Comparison of ENCODE assay signal across 22 cellular contexts in genomic region chr3:9666704-9667445, GRCh38. TPM values are rescaled to one million over a fixed set of nuclear protein-coding genes. Genes with fewer than 3 reads are reported as not detected.
DNase-seq lines count a peak whose midpoint lies in the region; ATAC-seq and TF ChIP-seq lines count a peak whose summit lies in the region.
"Had no signal": no experiment of that assay in that cellular context is flagged by ENCODE, and none has a peak within 500 bp of the region (broad histone marks: within the 10 kb centered on the region; RNA-seq: fewer than 3 reads in every experiment).

No MANE protein-coding gene starts in this region.

- no peak overlapping the region for H3K27ac Mint-ChIP-seq in activated CD8-positive, alpha-beta T cell treated with anti-CD3 and anti-CD28 coated beads for 36 hours
- H3K27ac Mint-ChIP-seq in activated CD8-positive, alpha-beta T cell treated with anti-CD3 and anti-CD28 coated beads, Interleukin-2, amount 10 ng/mL, durations not matched to agents 7 days and 5 days, result no peak overlapping the region
- H3K27ac Mint-ChIP-seq in stimulated activated naive B cell treated with anti-CD40 and anti-IgM and Interleukin-4, amounts not matched to agents 10 μg/mL and 1 μg/mL and 100 μg/mL, for 72 hours, result peak overlapping the region; percentile 76
- H3K27ac Mint-ChIP-seq: CD4-positive, alpha-beta T cell had no signal

- no peaks in the 10 kb centered on the region for H3K27me3 Mint-ChIP-seq in activated CD8-positive, alpha-beta T cell treated with anti-CD3 and anti-CD28 coated beads for 36 hours
- H3K27me3 Mint-ChIP-seq in activated CD8-positive, alpha-beta T cell treated with anti-CD3 and anti-CD28 coated beads, Interleukin-2, amount 10 ng/mL, durations not matched to agents 7 days and 5 days (ENCODE audit: low read depth), result no peaks in the 10 kb centered on the region
- no peaks in the 10 kb centered on the region for H3K27me3 Mint-ChIP-seq in stimulated activated naive B cell treated with anti-CD40 and anti-IgM and Interleukin-4, amounts not matched to agents 10 μg/mL and 1 μg/mL and 100 μg/mL, for 72 hours
- H3K27me3 Mint-ChIP-seq: CD4-positive, alpha-beta T cell had no signal

- no peaks in the 10 kb centered on the region for H3K9me3 Mint-ChIP-seq in activated CD8-positive, alpha-beta T cell treated with anti-CD3 and anti-CD28 coated beads for 36 hours
- H3K9me3 Mint-ChIP-seq in activated CD8-positive, alpha-beta T cell treated with anti-CD3 and anti-CD28 coated beads, Interleukin-2, amount 10 ng/mL, durations not matched to agents 7 days and 5 days (ENCODE audit: insufficient read depth), result no peaks in the 10 kb centered on the region
- peaks cover 0 to 3% of the 10 kb centered on the region in 2 donors for H3K9me3 Mint-ChIP-seq in stimulated activated naive B cell treated with anti-CD40 and anti-IgM and Interleukin-4, amounts not matched to agents 10 μg/mL and 1 μg/mL and 100 μg/mL, for 72 hours
- H3K9me3 Mint-ChIP-seq: CD4-positive, alpha-beta T cell had no signal

- H3K4me3 Mint-ChIP-seq in activated CD8-positive, alpha-beta T cell treated with anti-CD3 and anti-CD28 coated beads for 36 hours, result no peak overlapping the region
- H3K4me3 Mint-ChIP-seq in activated CD8-positive, alpha-beta T cell treated with anti-CD3 and anti-CD28 coated beads, Interleukin-2, amount 10 ng/mL, durations not matched to agents 7 days and 5 days, result no peak overlapping the region
- H3K4me3 Mint-ChIP-seq in stimulated activated naive B cell treated with anti-CD40 and anti-IgM and Interleukin-4, amounts not matched to agents 10 μg/mL and 1 μg/mL and 100 μg/mL, for 72 hours, result no peak overlapping the region
- H3K4me3 Mint-ChIP-seq: CD4-positive, alpha-beta T cell had no signal

- CTCF ChIA-PET in activated CD8-positive, alpha-beta T cell treated with anti-CD3 and anti-CD28 coated beads for 36 hours (lab: Charles Lee), result no interaction called here
- CTCF ChIA-PET in activated CD8-positive, alpha-beta T cell treated with anti-CD3 and anti-CD28 coated beads, Interleukin-2, amount 10 ng/mL, durations not matched to agents 7 days and 5 days (lab: Charles Lee), result interaction anchor here (1.3 to 1.5 kb wide), 2 partner anchors 13 to 60 kb away, joined by 3 read pairs; no protein-coding TSS in a partner anchor

- peak; percentile 60 for ATAC-seq in activated CD8-positive, alpha-beta T cell treated with anti-CD3 and anti-CD28 coated beads for 36 hours
- no peak for ATAC-seq in activated CD8-positive, alpha-beta T cell treated with anti-CD3 and anti-CD28 coated beads, Interleukin-2, amount 10 ng/mL, durations not matched to agents 7 days and 5 days
- peak; percentile 88 to 89 for ATAC-seq in stimulated activated naive B cell treated with anti-CD40 and anti-IgM and Interleukin-4, amounts not matched to agents 10 μg/mL and 1 μg/mL and 100 μg/mL, for 72 hours (replicated peaks)

- intact Hi-C loops in activated CD8-positive, alpha-beta T cell treated with anti-CD3 and anti-CD28 coated beads for 36 hours (cut with micrococcal nuclease), result no loop called here

- peaks cover 40% of the 10 kb centered on the region for H3K36me3 Mint-ChIP-seq in activated CD8-positive, alpha-beta T cell treated with anti-CD3 and anti-CD28 coated beads for 36 hours (ENCODE audit: low read depth)
- peaks cover 56% of the 10 kb centered on the region for H3K36me3 Mint-ChIP-seq in activated CD8-positive, alpha-beta T cell treated with anti-CD3 and anti-CD28 coated beads, Interleukin-2, amount 10 ng/mL, durations not matched to agents 7 days and 5 days (ENCODE audit: low read depth)
- H3K36me3 Mint-ChIP-seq in stimulated activated naive B cell treated with anti-CD40 and anti-IgM and Interleukin-4, amounts not matched to agents 10 μg/mL and 1 μg/mL and 100 μg/mL, for 72 hours, result peaks cover 66 to 74% of the 10 kb centered on the region in 2 donors

- DNase-seq in activated CD8-positive, alpha-beta T cell treated with anti-CD3 and anti-CD28 coated beads for 36 hours, result peak; percentile 12
- no peak for DNase-seq in activated CD8-positive, alpha-beta T cell treated with anti-CD3 and anti-CD28 coated beads, Interleukin-2, amount 10 ng/mL, durations not matched to agents 7 days and 5 days
- DNase-seq in LHCN-M2 (ENCODE audit: low read depth) (peak; percentile 23), myocyte (ENCODE audit: low read depth) (peak; percentile 42), NCI-H226 (no peak)
- DNase-seq in stimulated activated naive B cell treated with anti-CD40 and anti-IgM and Interleukin-4, amounts not matched to agents 10 μg/mL and 1 μg/mL and 100 μg/mL, for 72 hours, result no peak
- no peak for DNase-seq in activated CD8-positive, alpha-beta memory T cell treated with anti-CD3 and anti-CD28 coated beads, Interleukin-2, amount 50 U/mL, for 48 hours
- DNase-seq: AML-193; CD4-positive, alpha-beta T cell; H7; NCI-H1092 treated with DMSO at 0.1 percent for 48 hours; NCI-H1436; NCI-H187; NCI-H2081 treated with DMSO at 0.1 percent for 48 hours; NCI-H446; NCI-H524 treated with DMSO at 0.1 percent for 48 hours; NCI-H774; PC-9; Right ventricle myocardium superior; RPMI8226 had no signal

- POLR2A ChIA-PET in activated CD8-positive, alpha-beta T cell treated with anti-CD3 and anti-CD28 coated beads for 36 hours (lab: Charles Lee), result interaction anchor here (1.0 kb wide), 1 partner anchor 11 kb away, joined by 3 read pairs; no protein-coding TSS in a partner anchor
- POLR2A ChIA-PET in activated CD8-positive, alpha-beta T cell treated with anti-CD3 and anti-CD28 coated beads, Interleukin-2, amount 10 ng/mL, durations not matched to agents 7 days and 5 days (lab: Charles Lee), result no interaction called here

- no peak for TF ChIP-seq CTCF in activated CD8-positive, alpha-beta T cell treated with anti-CD3 and anti-CD28 coated beads for 36 hours (IDR thresholded peaks at IDR 0.05)

- peaks cover 4% of the 10 kb centered on the region for H3K4me1 Mint-ChIP-seq in activated CD8-positive, alpha-beta T cell treated with anti-CD3 and anti-CD28 coated beads for 36 hours (ENCODE audit: low read depth)
- H3K4me1 Mint-ChIP-seq in activated CD8-positive, alpha-beta T cell treated with anti-CD3 and anti-CD28 coated beads, Interleukin-2, amount 10 ng/mL, durations not matched to agents 7 days and 5 days (ENCODE audit: low read depth), result no peaks in the 10 kb centered on the region
- peaks cover 16 to 25% of the 10 kb centered on the region in 2 donors for H3K4me1 Mint-ChIP-seq in stimulated activated naive B cell treated with anti-CD40 and anti-IgM and Interleukin-4, amounts not matched to agents 10 μg/mL and 1 μg/mL and 100 μg/mL, for 72 hours

RNA-seq across cellular contexts. Expression of gene MTMR14, which starts 17.6 kb away (rescaled TPM):
- 10 to 100 TPM; 27.9 to 33.4 TPM for total RNA-seq in activated CD8-positive, alpha-beta T cell treated with anti-CD3 and anti-CD28 coated beads for 36 hours
- total RNA-seq in activated CD8-positive, alpha-beta T cell treated with anti-CD3 and anti-CD28 coated beads, Interleukin-2, amount 10 ng/mL, durations not matched to agents 7 days and 5 days, result 10 to 100 TPM; 45.7 TPM
- total RNA-seq in LHCN-M2 (2014; rRNA removed) (30.8 and 31.1 TPM in 2 replicates), myocyte (21.2 and 23.6 TPM in 2 replicates)
- 21.9 TPM for polyA plus RNA-seq in LHCN-M2 (2012)
- polyA plus RNA-seq in myocyte (2012), result 19.6 TPM

RNA-seq across cellular contexts. Expression of gene CPNE9, which starts 36.8 kb away (rescaled TPM):
- total RNA-seq in activated CD8-positive, alpha-beta T cell treated with anti-CD3 and anti-CD28 coated beads for 36 hours, result not detected
- not detected for total RNA-seq in activated CD8-positive, alpha-beta T cell treated with anti-CD3 and anti-CD28 coated beads, Interleukin-2, amount 10 ng/mL, durations not matched to agents 7 days and 5 days
- total RNA-seq in LHCN-M2 (2014; rRNA removed), result not detected in 2 replicates
- not detected for polyA plus RNA-seq in LHCN-M2 (2012)
- total RNA-seq in myocyte, result not detected in 2 replicates
- polyA plus RNA-seq in myocyte (2012), result not detected
- total RNA-seq: A172, PC-9, Right ventricle myocardium superior had no signal
- polyA plus RNA-seq: AG04450 had no signal

Comparison
In these comparisons a context has a peak if more than half of its experiments do, and no peak if none do; other contexts are left out.
1. DNase-seq: peak in activated CD8-positive, alpha-beta T cell treated with anti-CD3 and anti-CD28 coated beads for 36 hours (single experiment), LHCN-M2 (single experiment) and myocyte (single experiment); none in activated CD8-positive, alpha-beta T cell treated with anti-CD3 and anti-CD28 coated beads, Interleukin-2, amount 10 ng/mL, durations not matched to agents 7 days and 5 days (single experiment), stimulated activated naive B cell treated with anti-CD40 and anti-IgM and Interleukin-4, amounts not matched to agents 10 μg/mL and 1 μg/mL and 100 μg/mL, for 72 hours (single experiment), NCI-H226 (single experiment) and activated CD8-positive, alpha-beta memory T cell treated with anti-CD3 and anti-CD28 coated beads, Interleukin-2, amount 50 U/mL, for 48 hours (single experiment).